In the genomic region with DNA sequence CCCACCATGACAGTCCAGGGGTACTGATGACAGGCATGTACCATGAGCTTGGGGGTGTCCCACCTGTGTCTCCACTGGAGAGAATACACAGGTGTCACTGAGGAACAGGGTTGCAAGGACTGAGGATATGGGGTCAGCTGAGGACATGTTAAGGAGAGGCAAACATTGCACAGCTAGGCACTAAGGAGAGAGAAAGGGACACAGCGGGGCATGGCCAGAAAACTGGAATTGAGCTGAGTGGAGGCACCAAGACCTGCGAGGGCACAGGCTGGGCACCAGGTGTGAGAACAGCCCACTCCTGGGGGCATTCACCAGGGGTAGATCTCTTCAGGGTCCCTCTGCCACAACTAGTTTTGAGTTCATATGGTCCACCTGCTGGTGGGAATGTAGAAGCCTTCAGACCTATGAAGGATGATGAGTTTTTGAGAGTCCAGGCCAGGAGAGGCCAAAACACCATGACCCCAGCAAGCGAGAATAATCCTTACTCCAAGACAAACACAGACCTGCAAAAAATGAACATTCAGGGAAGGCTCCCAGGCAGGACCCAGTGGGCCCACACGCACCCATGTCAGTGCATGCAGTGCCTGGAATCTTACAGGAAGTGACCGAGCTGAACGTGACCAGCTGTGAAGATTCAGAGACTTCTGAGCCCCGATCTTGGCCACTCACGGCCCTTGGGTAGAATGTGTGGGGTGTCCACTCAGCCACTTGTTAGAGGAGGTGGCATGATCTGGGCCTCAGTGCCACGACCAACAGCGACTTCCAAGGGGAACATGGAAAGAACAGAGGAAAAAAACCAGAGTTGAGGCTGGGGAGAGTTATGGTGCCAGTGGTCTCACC, we compare ENCODE assay signal across 8 cellular contexts. TPM values are rescaled to one million over a fixed set of nuclear protein-coding genes. Genes with fewer than 3 reads are reported as not detected.
DNase-seq lines count a peak whose midpoint lies in the region; ATAC-seq and TF ChIP-seq lines count a peak whose summit lies in the region.

No MANE protein-coding gene starts in this region.

- intact Hi-C loops in breast epithelium (cut with DNase I; ENCODE audit: low total_unique reads), result loop anchor here (10.0 kb wide), 1 partner anchor 1302 kb away; no protein-coding TSS in a partner anchor
- intact Hi-C loops in naive thymus-derived CD4-positive, alpha-beta T cell (cut with micrococcal nuclease), result loop anchor here in 1 of 2 donors (5.0 to 10.0 kb wide), 2 partner anchors 60 to 592 kb away; a partner anchor contains a TSS

- H3K36me3 Mint-ChIP-seq in CD4-positive, CD25-positive, alpha-beta regulatory T cell, result no peaks in the 10 kb centered on the region
- peaks cover 0 to 6% (median 0%) of the 10 kb centered on the region in 5 donors for H3K36me3 Mint-ChIP-seq in naive thymus-derived CD4-positive, alpha-beta T cell

- DNase-seq in CD4-positive, CD25-positive, alpha-beta regulatory T cell, result no peak
- DNase-seq in breast epithelium (ENCODE audit: low spot score in 2 of 2) (no peak), NCI-H2196 treated with DMSO at 0.1 percent for 48 hours (lab: John Stamatoyannopoulos, UW; ENCODE audit: unreplicated experiment) (no peak)
- DNase-seq in naive thymus-derived CD4-positive, alpha-beta T cell, result no peak

- no peak for TF ChIP-seq EP300 in Ishikawa (IDR thresholded peaks at IDR 0.05; ENCODE audit: borderline replicate concordance)

- peaks cover 19% of the 10 kb centered on the region for H3K4me1 ChIP-seq in CD4-positive, CD25-positive, alpha-beta regulatory T cell (ENCODE audit: control insufficient read depth, insufficient read depth, low read length, poor library complexity, severe bottlenecking)
- peaks cover 5 to 12% of the 10 kb centered on the region in 2 donors for H3K4me1 ChIP-seq in breast epithelium
- H3K4me1 ChIP-seq in naive thymus-derived CD4-positive, alpha-beta T cell (ENCODE audit: control insufficient read depth in 2 of 2, insufficient read depth in 2 of 2, low read length in 2 of 2), result peaks cover 12 to 18% of the 10 kb centered on the region in 2 donors

- H3K4me3 ChIP-seq in CD4-positive, CD25-positive, alpha-beta regulatory T cell (ENCODE audit: low read depth, low read length), result peak overlapping the region; percentile 70
- peak overlapping the region; percentile 76 to 93 (median 88) for H3K4me3 ChIP-seq in breast epithelium
- no peak overlapping the region for H3K4me3 ChIP-seq in naive thymus-derived CD4-positive, alpha-beta T cell (ENCODE audit: low read length)

- peak overlapping the region; percentile 75 to 99 (median 91) for H3K27ac Mint-ChIP-seq in CD4-positive, CD25-positive, alpha-beta regulatory T cell
- H3K27ac Mint-ChIP-seq in naive thymus-derived CD4-positive, alpha-beta T cell, result peak overlapping the region; percentile 83 to 95 (median 93)

- H3K27me3 ChIP-seq in CD4-positive, CD25-positive, alpha-beta regulatory T cell (ENCODE audit: control insufficient read depth, insufficient read depth, low read length), result no peaks in the 10 kb centered on the region
- no peaks in the 10 kb centered on the region for H3K27me3 ChIP-seq in breast epithelium
- no peaks in the 10 kb centered on the region for H3K27me3 ChIP-seq in naive thymus-derived CD4-positive, alpha-beta T cell (ENCODE audit: control insufficient read depth in 2 of 2, insufficient read depth in 2 of 2, low read length in 2 of 2)

- POLR2A ChIA-PET in naive thymus-derived CD4-positive, alpha-beta T cell (lab: Charles Lee), result interaction anchor here (1.4 kb wide), 1 partner anchor 201 kb away, joined by 3 read pairs; no protein-coding TSS in a partner anchor

- H3K9me3 ChIP-seq in CD4-positive, CD25-positive, alpha-beta regulatory T cell (ENCODE audit: control insufficient read depth in 2 of 2, low read length in 2 of 2), result no peaks in the 10 kb centered on the region
- H3K9me3 ChIP-seq in breast epithelium, result no peaks in the 10 kb centered on the region
- no peaks in the 10 kb centered on the region for H3K9me3 ChIP-seq in naive thymus-derived CD4-positive, alpha-beta T cell (ENCODE audit: control insufficient read depth in 2 of 3, low read length in 3 of 3)

- peaks cover 6 to 35% (median 17%) of the 10 kb centered on the region in 4 donors for H3K4me1 Mint-ChIP-seq in CD4-positive, CD25-positive, alpha-beta regulatory T cell
- peaks cover 5 to 41% (median 34%) of the 10 kb centered on the region in 7 donors for H3K4me1 Mint-ChIP-seq in naive thymus-derived CD4-positive, alpha-beta T cell

- ATAC-seq in CD4-positive, CD25-positive, alpha-beta regulatory T cell (ENCODE audit: low read depth in 2 of 2), result no peak
- ATAC-seq in naive thymus-derived CD4-positive, alpha-beta T cell, result no peak
- no peak for ATAC-seq in GM21381 (IDR thresholded peaks at IDR 0.05; ENCODE audit: unreplicated experiment)
- no peak for ATAC-seq in GM18873 (IDR thresholded peaks at IDR 0.05; ENCODE audit: low FRiP score, unreplicated experiment)
- ATAC-seq in GM21529 (IDR thresholded peaks at IDR 0.05; ENCODE audit: unreplicated experiment), result no peak

- no peak for TF ChIP-seq RAD21 in Ishikawa (IDR thresholded peaks at IDR 0.05; ENCODE audit: low read depth)

- TF ChIP-seq POLR2A in breast epithelium (IDR thresholded peaks at IDR 0.05), result no peak

- H3K36me3 ChIP-seq in CD4-positive, CD25-positive, alpha-beta regulatory T cell (ENCODE audit: control insufficient read depth, insufficient read depth, low read length), result no peaks in the 10 kb centered on the region
- H3K36me3 ChIP-seq in breast epithelium, result no peaks in the 10 kb centered on the region
- H3K36me3 ChIP-seq in naive thymus-derived CD4-positive, alpha-beta T cell (ENCODE audit: control insufficient read depth in 2 of 3, insufficient read depth in 3 of 3, low read length in 3 of 3), result peaks cover 0 to 5% (median 0%) of the 10 kb centered on the region in 3 experiments

- H3K27me3 Mint-ChIP-seq in CD4-positive, CD25-positive, alpha-beta regulatory T cell, result no peaks in the 10 kb centered on the region
- H3K27me3 Mint-ChIP-seq in naive thymus-derived CD4-positive, alpha-beta T cell, result no peaks in the 10 kb centered on the region

- peak overlapping the region; percentile 95 to 99 (median 97) for H3K4me3 Mint-ChIP-seq in CD4-positive, CD25-positive, alpha-beta regulatory T cell
- peak overlapping the region; percentile 82 to 98 (median 95) for H3K4me3 Mint-ChIP-seq in naive thymus-derived CD4-positive, alpha-beta T cell

- peak overlapping the region; percentile 1 for H3K27ac ChIP-seq in CD4-positive, CD25-positive, alpha-beta regulatory T cell (ENCODE audit: insufficient read depth, low read length, poor library complexity, severe bottlenecking)
- H3K27ac ChIP-seq in breast epithelium, result peak overlapping the region; percentile 89 to 94
- peak overlapping the region; percentile 87 for H3K27ac ChIP-seq in naive thymus-derived CD4-positive, alpha-beta T cell (ENCODE audit: low read depth, low read length)

- peak in 1 of 3 donors; percentile 28 for TF ChIP-seq CTCF in breast epithelium (IDR thresholded peaks at IDR 0.05)

- CTCF ChIA-PET in naive thymus-derived CD4-positive, alpha-beta T cell (lab: Charles Lee), result interaction anchor here (0.6 kb wide), 2 partner anchors 11 to 174 kb away, joined by 3 to 4 read pairs; no protein-coding TSS in a partner anchor

- no peaks in the 10 kb centered on the region for H3K9me3 Mint-ChIP-seq in CD4-positive, CD25-positive, alpha-beta regulatory T cell
- no peaks in the 10 kb centered on the region for H3K9me3 Mint-ChIP-seq in naive thymus-derived CD4-positive, alpha-beta T cell

TF ChIP-seq in Ishikawa, 13 proteins besides CTCF, POLR2A, EP300 and RAD21 (continues in another document):
- TF ChIP-seq CREB1 (IDR thresholded peaks at IDR 0.05; ENCODE audit: low read depth), result no peak
- TF ChIP-seq TEAD4 (IDR thresholded peaks at IDR 0.05), result peak; percentile 64
- TF ChIP-seq ZBTB7A (IDR thresholded peaks at IDR 0.05; ENCODE audit: low read depth), result no peak
- no peak for TF ChIP-seq EGR1 (IDR thresholded peaks at IDR 0.05)
- no peak for TF ChIP-seq TAF1 (IDR thresholded peaks at IDR 0.05; ENCODE audit: low read depth)
- TF ChIP-seq, protein P1, sequence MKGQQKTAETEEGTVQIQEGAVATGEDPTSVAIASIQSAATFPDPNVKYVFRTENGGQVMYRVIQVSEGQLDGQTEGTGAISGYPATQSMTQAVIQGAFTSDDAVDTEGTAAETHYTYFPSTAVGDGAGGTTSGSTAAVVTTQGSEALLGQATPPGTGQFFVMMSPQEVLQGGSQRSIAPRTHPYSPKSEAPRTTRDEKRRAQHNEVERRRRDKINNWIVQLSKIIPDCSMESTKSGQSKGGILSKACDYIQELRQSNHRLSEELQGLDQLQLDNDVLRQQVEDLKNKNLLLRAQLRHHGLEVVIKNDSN (IDR thresholded peaks at IDR 0.05), result no peak
- no peak for TF ChIP-seq YY1 (IDR thresholded peaks at IDR 0.05; ENCODE audit: low read depth)

RNA-seq across cellular contexts. Expression of a gene that starts 1.4 kb away (rescaled TPM):
- 1.7 TPM for total RNA-seq in CD4-positive, CD25-positive, alpha-beta regulatory T cell
- 1 to 10 TPM; 5.4 to 8.8 (median 5.8) TPM for polyA plus RNA-seq in CD4-positive, CD25-positive, alpha-beta regulatory T cell
- total RNA-seq in breast epithelium, result 10 to 100 TPM; 13.6 to 16.1 (median 15.8) TPM
- total RNA-seq in naive thymus-derived CD4-positive, alpha-beta T cell, result 10 to 100 TPM in 1 of 5 experiments, 1 to 10 TPM in 4; 4.2 to 12.1 (median 8.8) TPM
- 1 to 10 TPM; 6.5 to 7.0 TPM for polyA plus RNA-seq in naive thymus-derived CD4-positive, alpha-beta T cell

RNA-seq across cellular contexts. Expression of a gene that starts 11.6 kb away (rescaled TPM):
- 0.39 TPM for total RNA-seq in CD4-positive, CD25-positive, alpha-beta regulatory T cell
- not detected for polyA plus RNA-seq in CD4-positive, CD25-positive, alpha-beta regulatory T cell
- total RNA-seq in breast epithelium, result 1 to 10 TPM in 1 of 3 donors, not detected in 2; 2.9 TPM
- under 1 TPM in 4 of 5 experiments, not detected in 1; 0.32 to 0.53 (median 0.50) TPM for total RNA-seq in naive thymus-derived CD4-positive, alpha-beta T cell
- not detected for polyA plus RNA-seq in naive thymus-derived CD4-positive, alpha-beta T cell

RNA-seq across cellular contexts. Expression of a gene that starts 20.0 kb away (rescaled TPM):
- total RNA-seq in CD4-positive, CD25-positive, alpha-beta regulatory T cell, result 747 TPM
- 1,000 to 10,000 TPM in 3 of 4 donors, 100 to 1,000 TPM in 1; 916 to 1,786 (median 1,426) TPM for polyA plus RNA-seq in CD4-positive, CD25-positive, alpha-beta regulatory T cell
- total RNA-seq in breast epithelium, result 1,000 to 10,000 TPM; 1,794 to 2,659 (median 2,022) TPM
- total RNA-seq in naive thymus-derived CD4-positive, alpha-beta T cell, result 1,000 to 10,000 TPM in 4 of 5 experiments, 100 to 1,000 TPM in 1; 911 to 1,684 (median 1,502) TPM
- polyA plus RNA-seq in naive thymus-derived CD4-positive, alpha-beta T cell, result 1,000 to 10,000 TPM; 1,774 to 1,925 TPM

RNA-seq across cellular contexts. Expression of a gene that starts 26.2 kb away (rescaled TPM):
- 1.1 TPM for total RNA-seq in CD4-positive, CD25-positive, alpha-beta regulatory T cell
- 1 to 10 TPM; 2.5 to 7.7 (median 4.6) TPM for polyA plus RNA-seq in CD4-positive, CD25-positive, alpha-beta regulatory T cell
- 1 to 10 TPM; 1.3 to 6.6 (median 2.3) TPM for total RNA-seq in breast epithelium
- total RNA-seq in naive thymus-derived CD4-positive, alpha-beta T cell, result 1 to 10 TPM; 1.4 to 4.3 (median 2.4) TPM
- polyA plus RNA-seq in naive thymus-derived CD4-positive, alpha-beta T cell, result 10 to 100 TPM in 1 of 2 donors, 1 to 10 TPM in 1; 6.9 to 15.6 TPM

RNA-seq across cellular contexts. Expression of a gene that starts 32.9 kb away (rescaled TPM):
- total RNA-seq in CD4-positive, CD25-positive, alpha-beta regulatory T cell, result 1.2 TPM
- polyA plus RNA-seq in CD4-positive, CD25-positive, alpha-beta regulatory T cell, result 1 to 10 TPM in 1 of 4 donors, under 1 TPM in 3; 0.76 to 2.0 (median 0.96) TPM
- total RNA-seq in breast epithelium, result 10 to 100 TPM in 1 of 3 donors, 1 to 10 TPM in 2; 3.5 to 13.3 (median 6.2) TPM
- total RNA-seq in naive thymus-derived CD4-positive, alpha-beta T cell, result 10 to 100 TPM in 2 of 5 experiments, 1 to 10 TPM in 3; 1.2 to 12.9 (median 4.9) TPM
- polyA plus RNA-seq in naive thymus-derived CD4-positive, alpha-beta T cell, result 1 to 10 TPM; 2.4 to 3.6 TPM

Comparison
In these comparisons a context has a peak if more than half of its experiments do, and no peak if none do; other contexts are left out.
1. H3K27ac ChIP-seq: peak in every context shown above with its lines; median percentile 92 in breast epithelium; 87 in naive thymus-derived CD4-positive, alpha-beta T cell; 1 in CD4-positive, CD25-positive, alpha-beta regulatory T cell.